Comparison of ENCODE assay signal across 8 cellular contexts in the genomic region with DNA sequence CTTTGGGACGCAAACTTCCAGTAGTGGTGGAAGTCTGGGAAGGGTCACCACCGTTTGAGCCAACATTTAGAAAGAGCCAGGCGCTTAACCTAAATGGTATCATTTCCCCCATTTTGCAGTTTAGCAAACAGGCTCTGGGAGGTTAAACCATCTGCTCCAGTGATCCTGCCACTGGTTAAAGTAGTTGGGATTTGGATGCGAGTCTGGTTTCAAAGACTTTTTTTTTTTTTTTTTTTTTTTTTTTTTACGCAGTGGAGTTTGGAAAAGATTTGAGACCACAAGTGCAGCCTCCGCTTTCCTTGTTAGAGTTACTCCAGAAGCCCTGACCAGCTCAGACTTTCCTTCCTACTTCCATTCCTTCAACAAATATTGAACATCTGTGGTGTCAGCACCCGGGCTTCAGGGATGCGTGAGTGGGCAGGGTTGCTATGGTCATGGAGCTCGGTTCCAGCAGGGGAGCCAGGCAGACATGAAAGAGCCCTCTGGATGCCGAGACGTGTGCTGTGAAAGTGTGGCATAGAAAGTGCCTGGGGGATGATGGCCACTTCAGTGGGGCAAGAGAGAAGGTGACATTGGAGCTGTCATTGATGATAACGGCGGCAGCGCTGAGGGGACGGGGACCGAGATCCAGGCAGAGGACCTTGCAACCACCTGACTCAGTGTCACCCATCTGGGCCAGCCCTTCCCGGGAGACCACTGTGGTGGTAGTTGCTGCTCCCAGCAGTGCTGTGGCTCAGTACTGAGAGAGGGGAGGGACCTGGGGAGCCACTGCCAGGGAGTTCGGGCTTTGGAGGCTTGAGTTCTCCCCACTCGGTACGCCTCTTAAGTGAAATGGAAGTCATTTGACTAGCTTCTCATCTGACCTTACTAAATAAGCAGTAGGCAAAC. TPM values are rescaled to one million over a fixed set of nuclear protein-coding genes. Genes with fewer than 3 reads are reported as not detected.
DNase-seq lines count a peak whose midpoint lies in the region; ATAC-seq and TF ChIP-seq lines count a peak whose summit lies in the region.

No MANE protein-coding gene starts in this region.

- H3K4me3 Mint-ChIP-seq in activated T-helper 17 cell treated with anti-CD3 and anti-CD28 coated beads, Interleukin-2, amount 50 U/mL, for 72 hours: peak overlapping the region; percentile 84

- H3K27me3 Mint-ChIP-seq in activated T-helper 17 cell treated with anti-CD3 and anti-CD28 coated beads, Interleukin-2, amount 50 U/mL, for 72 hours: no peaks in the 10 kb centered on the region

- H3K36me3 ChIP-seq in right atrium auricular region: no peaks in the 10 kb centered on the region
- H3K36me3 ChIP-seq in rectal smooth muscle tissue (ENCODE audit: control insufficient read depth, insufficient read depth, low read length): no peaks in the 10 kb centered on the region

- H3K27me3 ChIP-seq in right atrium auricular region: no peaks in the 10 kb centered on the region
- peaks cover 2% of the 10 kb centered on the region for H3K27me3 ChIP-seq in rectal smooth muscle tissue (ENCODE audit: control insufficient read depth, insufficient read depth, low read length)

- H3K4me3 ChIP-seq in right atrium auricular region: peak overlapping the region; percentile 75 to 94
- H3K4me3 ChIP-seq in rectal smooth muscle tissue (ENCODE audit: low read length): peak overlapping the region; percentile 98

- H3K36me3 Mint-ChIP-seq in activated T-helper 17 cell treated with anti-CD3 and anti-CD28 coated beads, Interleukin-2, amount 50 U/mL, for 72 hours (ENCODE audit: low read depth): peaks cover 11% of the 10 kb centered on the region

- DNase-seq in DMS 273 (lab: John Stamatoyannopoulos, UW; ENCODE audit: unreplicated experiment) (peak; percentile 74), DMS 273 treated with DMSO at 0.1 percent for 48 hours (lab: John Stamatoyannopoulos, UW) (no peak), M059J (ENCODE audit: low read depth) (peak; percentile 47), right atrium auricular region (ENCODE audit: low spot score) (peak; percentile 68)

- H3K9me3 Mint-ChIP-seq in activated T-helper 17 cell treated with anti-CD3 and anti-CD28 coated beads, Interleukin-2, amount 50 U/mL, for 72 hours: no peaks in the 10 kb centered on the region

- H3K9me3 ChIP-seq in right atrium auricular region: no peaks in the 10 kb centered on the region

- peaks cover 0 to 22% of the 10 kb centered on the region in 2 donors for H3K4me1 ChIP-seq in right atrium auricular region
- H3K4me1 ChIP-seq in rectal smooth muscle tissue (ENCODE audit: control insufficient read depth, insufficient read depth, low read length): peaks cover 9% of the 10 kb centered on the region

- peak overlapping the region; percentile 99 for H3K9ac ChIP-seq in rectal smooth muscle tissue (ENCODE audit: low read length)

- peak overlapping the region; percentile 100 for H3K27ac Mint-ChIP-seq in activated T-helper 17 cell treated with anti-CD3 and anti-CD28 coated beads, Interleukin-2, amount 50 U/mL, for 72 hours

- H3K27ac ChIP-seq in right atrium auricular region (peak overlapping the region; percentile 98 to 99), rectal smooth muscle tissue (ENCODE audit: low read depth, low read length) (peak overlapping the region; percentile 98)

- TF ChIP-seq CTCF in right atrium auricular region (IDR thresholded peaks at IDR 0.05): no peak

- ATAC-seq in activated T-helper 17 cell treated with anti-CD3 and anti-CD28 coated beads, Interleukin-2, amount 50 U/mL, for 72 hours (replicated peaks): peak; percentile 14
- ATAC-seq in GM21529 (IDR thresholded peaks at IDR 0.05; ENCODE audit: unreplicated experiment) (no peak), GM19395 (IDR thresholded peaks at IDR 0.05; ENCODE audit: unreplicated experiment) (no peak)

- peaks cover 15% of the 10 kb centered on the region for H3K4me1 Mint-ChIP-seq in activated T-helper 17 cell treated with anti-CD3 and anti-CD28 coated beads, Interleukin-2, amount 50 U/mL, for 72 hours

RNA-seq across cellular contexts. Expression of a gene that starts 1.1 kb away (rescaled TPM):
- total RNA-seq in M059J (2014; rRNA removed; shearing (Covaris generic)): not detected in 2 replicates
- not detected for total RNA-seq in activated T-helper 17 cell treated with anti-CD3 and anti-CD28 coated beads, Interleukin-2, amount 50 U/mL, for 72 hours
- not detected for total RNA-seq in right atrium auricular region

RNA-seq across cellular contexts. Expression of a gene that starts 15.7 kb away (rescaled TPM):
- 0.12 and 0.17 TPM in 2 replicates for total RNA-seq in M059J (2014; rRNA removed; shearing (Covaris generic))
- under 1 TPM; 0.08 to 0.13 TPM for total RNA-seq in activated T-helper 17 cell treated with anti-CD3 and anti-CD28 coated beads, Interleukin-2, amount 50 U/mL, for 72 hours
- total RNA-seq in right atrium auricular region: under 1 TPM in 1 of 2 donors, not detected in 1; 0.12 TPM
